Comparison of ENCODE assay signal across 13 cellular contexts in genomic region chr17:79306688-79307323, GRCh38.
DNase-seq lines count a peak whose midpoint lies in the region; ATAC-seq and TF ChIP-seq lines count a peak whose summit lies in the region.
"Had no signal": no experiment of that assay in that cellular context is flagged by ENCODE, and none has a peak within 500 bp of the region (broad histone marks: within the 10 kb centered on the region; RNA-seq: fewer than 3 reads in every experiment).

No MANE protein-coding gene starts in this region.

- H3K4me1 ChIP-seq in BLaER1 treated with 17β-estradiol and CSF1 and Interleukin-3, amounts not matched to agents 10 nM and 100 nM = peaks cover 28 to 90% (median 79%) of the 10 kb centered on the region in 10 experiments
- H3K4me1 ChIP-seq in RWPE2 (ENCODE audit: insufficient read depth, poor library complexity, severe bottlenecking) (no peaks in the 10 kb centered on the region), lower lobe of right lung (peaks cover 10% of the 10 kb centered on the region)
- H3K4me1 ChIP-seq: colonic mucosa had no signal

- peak overlapping the region in 2 of 11 experiments; percentile 29 to 52; a peak in 4 of 22 replicates for H3K9ac ChIP-seq in BLaER1 treated with 17β-estradiol and CSF1 and Interleukin-3, amounts not matched to agents 10 nM and 100 nM
- H3K9ac ChIP-seq: neural progenitor cell had no signal

- DNase-seq in NCI-H1092 (lab: John Stamatoyannopoulos, UW) = peak; percentile 39
- DNase-seq in RWPE2 (ENCODE audit: low spot score) = no peak
- no peak for DNase-seq in lower lobe of right lung
- DNase-seq in epidermal melanocyte (ENCODE audit: insufficient read length, low spot score) = no peak
- no peak for DNase-seq in NCI-H2227 (lab: John Stamatoyannopoulos, UW; ENCODE audit: unreplicated experiment)
- no peak for DNase-seq in COLO668 (lab: John Stamatoyannopoulos, UW; ENCODE audit: unreplicated experiment)
- DNase-seq in hippocampal formation (lab: John Stamatoyannopoulos, UW) = no peak
- DNase-seq: activated CD8-positive, alpha-beta T cell treated with anti-CD3 and anti-CD28 coated beads for 36 hours; activated naive CD4-positive, alpha-beta T cell treated with anti-CD3 and anti-CD28 coated beads, Interleukin-2, amount 50 U/mL, for 16 hours; colonic mucosa; stimulated activated CD8-positive, alpha-beta memory T cell treated with anti-CD3 and anti-CD28 coated beads, Interleukin-4, amount 100 ng/mL, for 48 hours had no signal

- H3K27me3 ChIP-seq in BLaER1 treated with 17β-estradiol and CSF1 and Interleukin-3, amounts not matched to agents 10 nM and 100 nM = peaks cover 0 to 26% (median 0%) of the 10 kb centered on the region in 11 experiments; a peak in 4 of 22 replicates
- H3K27me3 ChIP-seq in RWPE2 (ENCODE audit: insufficient read depth, poor library complexity, severe bottlenecking) = peaks cover 73% of the 10 kb centered on the region
- peaks cover 39% of the 10 kb centered on the region for H3K27me3 ChIP-seq in lower lobe of right lung (ENCODE audit: low read depth)
- H3K27me3 ChIP-seq: colonic mucosa, neural progenitor cell had no signal

- peaks cover 0 to 25% (median 0%) of the 10 kb centered on the region in 11 experiments; a peak in 4 of 22 replicates for H4K20me1 ChIP-seq in BLaER1 treated with 17β-estradiol and CSF1 and Interleukin-3, amounts not matched to agents 10 nM and 100 nM

- H3K9me3 ChIP-seq in BLaER1 treated with 17β-estradiol and CSF1 and Interleukin-3, amounts not matched to agents 10 nM and 100 nM (replicated peaks in 1 of 11) = no peaks in the 10 kb centered on the region
- H3K9me3 ChIP-seq in RWPE2 (ENCODE audit: severe bottlenecking) (no peaks in the 10 kb centered on the region), lower lobe of right lung (no peaks in the 10 kb centered on the region)
- H3K9me3 ChIP-seq: colonic mucosa had no signal

- intact Hi-C loops in lower lobe of right lung (cut with DNase I) = no loop called here

- H3K36me3 ChIP-seq in BLaER1 treated with 17β-estradiol and CSF1 and Interleukin-3, amounts not matched to agents 10 nM and 100 nM = no peaks in the 10 kb centered on the region
- H3K36me3 ChIP-seq in RWPE2 (ENCODE audit: low read depth) (no peaks in the 10 kb centered on the region), lower lobe of right lung (no peaks in the 10 kb centered on the region)
- H3K36me3 ChIP-seq: colonic mucosa, neural progenitor cell had no signal

- peak overlapping the region; percentile 68 to 92 (median 89) for H3K4me2 ChIP-seq in BLaER1 treated with 17β-estradiol and CSF1 and Interleukin-3, amounts not matched to agents 10 nM and 100 nM
- H3K4me2 ChIP-seq: neural progenitor cell had no signal

- TF ChIP-seq CTCF in RWPE2 (IDR thresholded peaks at IDR 0.05; ENCODE audit: poor library complexity, severe bottlenecking) (no peak), lower lobe of right lung (IDR thresholded peaks at IDR 0.05) (no peak)

- peak overlapping the region in 4 of 10 experiments; percentile 2 to 34 (median 20); a peak in 3 of 20 replicates for H3K4me3 ChIP-seq in BLaER1 treated with 17β-estradiol and CSF1 and Interleukin-3, amounts not matched to agents 10 nM and 100 nM
- H3K4me3 ChIP-seq in RWPE2 (ENCODE audit: severe bottlenecking) (no peak overlapping the region), lower lobe of right lung (no peak overlapping the region)
- H3K4me3 ChIP-seq: colonic mucosa, neural progenitor cell had no signal

- peak overlapping the region in 3 of 11 experiments; percentile 4 to 57 (median 45); a peak in 2 of 22 replicates for H3K27ac ChIP-seq in BLaER1 treated with 17β-estradiol and CSF1 and Interleukin-3, amounts not matched to agents 10 nM and 100 nM
- no peak overlapping the region for H3K27ac ChIP-seq in RWPE2 (ENCODE audit: poor library complexity, severe bottlenecking)
- no peak overlapping the region for H3K27ac ChIP-seq in lower lobe of right lung
- H3K27ac ChIP-seq: colonic mucosa, neural progenitor cell had no signal

- ATAC-seq in RWPE2 (ENCODE audit: low read depth) = peak; percentile 54; the same call in 1 of the 3 replicates
- ATAC-seq in lower lobe of right lung = peak; percentile 72 to 87
- ATAC-seq: activated CD8-positive, alpha-beta T cell treated with anti-CD3 and anti-CD28 coated beads for 36 hours had no signal
